19 cellular contexts compared by ENCODE assay signal in the genomic region with DNA sequence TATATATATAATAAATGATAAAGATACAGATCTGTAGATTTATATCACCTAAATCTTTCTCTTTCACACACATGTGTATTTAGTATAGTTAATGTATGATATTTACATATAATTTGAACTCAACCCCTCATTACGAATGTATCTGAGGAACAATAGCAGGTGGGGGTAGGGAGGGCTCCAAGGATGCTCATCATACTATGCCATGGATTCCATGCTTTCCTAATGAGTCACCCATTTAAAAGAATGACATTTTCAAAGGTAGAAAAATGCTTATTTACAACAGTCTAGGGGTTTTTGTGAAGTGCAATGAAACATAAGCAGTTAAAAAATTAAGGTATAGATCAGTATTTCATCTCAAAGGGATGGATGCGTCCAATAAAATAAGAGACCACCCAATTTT.
DNase-seq lines count a peak whose midpoint lies in the region; ATAC-seq, FAIRE-seq and TF ChIP-seq lines count a peak whose summit lies in the region.
"Had no signal": no experiment of that assay in that cellular context is flagged by ENCODE, and none has a peak within 500 bp of the region (broad histone marks: within the 10 kb centered on the region; RNA-seq: fewer than 3 reads in every experiment).

No MANE protein-coding gene starts in this region.

- H3K27ac Mint-ChIP-seq in astrocyte (ENCODE audit: unreplicated experiment) = peak overlapping the region; percentile 15
- no peak overlapping the region for H3K27ac Mint-ChIP-seq in activated CD4-positive, alpha-beta T cell treated with anti-CD3 and anti-CD28 coated beads, Interleukin-2, amount 10 ng/mL, durations not matched to agents 24 days and 14 days
- H3K27ac Mint-ChIP-seq: B cell, HFFc6 had no signal

- TF ChIP-seq EP300 in suprapubic skin (IDR thresholded peaks at IDR 0.05) = no peak

- TF ChIP-seq CTCF in astrocyte (IDR thresholded peaks at IDR 0.05; ENCODE audit: insufficient read depth, low read depth, low read length) (no peak), suprapubic skin (IDR thresholded peaks at IDR 0.05) (no peak)

- H3K27ac ChIP-seq in HUES6 (ENCODE audit: low read depth, low read length) = peak overlapping the region; percentile 66
- no peak overlapping the region for H3K27ac ChIP-seq in astrocyte (ENCODE audit: low read depth, low read length)
- no peak overlapping the region for H3K27ac ChIP-seq in suprapubic skin
- H3K27ac ChIP-seq: A549 had no signal

- H3K27me3 Mint-ChIP-seq in astrocyte (ENCODE audit: low read depth, unreplicated experiment) = no peaks in the 10 kb centered on the region
- no peaks in the 10 kb centered on the region for H3K27me3 Mint-ChIP-seq in activated CD4-positive, alpha-beta T cell treated with anti-CD3 and anti-CD28 coated beads, Interleukin-2, amount 10 ng/mL, durations not matched to agents 24 days and 14 days
- H3K27me3 Mint-ChIP-seq: B cell had no signal

- WGBS in suprapubic skin = 84% methylated on average over 2 of the region's 2 CpGs

- no peak for FAIRE-seq in astrocyte (lab: Jason Lieb, UNC)
- FAIRE-seq: A549, GM19239 had no signal

- H3K27me3 ChIP-seq in HUES6 (ENCODE audit: control insufficient read depth, insufficient read depth, low read length) = no peaks in the 10 kb centered on the region
- H3K27me3 ChIP-seq in astrocyte (ENCODE audit: insufficient read depth, low read length) = no peaks in the 10 kb centered on the region
- H3K27me3 ChIP-seq in suprapubic skin = no peaks in the 10 kb centered on the region

- no peaks in the 10 kb centered on the region for H3K36me3 Mint-ChIP-seq in astrocyte (ENCODE audit: low read depth, unreplicated experiment)
- H3K36me3 Mint-ChIP-seq in activated CD4-positive, alpha-beta T cell treated with anti-CD3 and anti-CD28 coated beads, Interleukin-2, amount 10 ng/mL, durations not matched to agents 24 days and 14 days (ENCODE audit: low read depth) = no peaks in the 10 kb centered on the region

- TF ChIP-seq POLR2A in suprapubic skin (IDR thresholded peaks at IDR 0.05) = no peak

- H3K4me1 Mint-ChIP-seq in astrocyte (ENCODE audit: low read depth, unreplicated experiment) = peaks cover 28% of the 10 kb centered on the region
- H3K4me1 Mint-ChIP-seq in activated CD4-positive, alpha-beta T cell treated with anti-CD3 and anti-CD28 coated beads, Interleukin-2, amount 10 ng/mL, durations not matched to agents 24 days and 14 days = no peaks in the 10 kb centered on the region
- H3K4me1 Mint-ChIP-seq: B cell had no signal

- H3K36me3 ChIP-seq in HUES6 (ENCODE audit: control insufficient read depth, insufficient read depth, low read length) (no peaks in the 10 kb centered on the region), astrocyte (ENCODE audit: insufficient read depth, low read length) (no peaks in the 10 kb centered on the region), suprapubic skin (no peaks in the 10 kb centered on the region)

- no peak overlapping the region for H3K4me3 Mint-ChIP-seq in astrocyte (ENCODE audit: unreplicated experiment)
- H3K4me3 Mint-ChIP-seq in activated CD4-positive, alpha-beta T cell treated with anti-CD3 and anti-CD28 coated beads, Interleukin-2, amount 10 ng/mL, durations not matched to agents 24 days and 14 days = no peak overlapping the region
- H3K4me3 Mint-ChIP-seq: B cell, HFFc6 had no signal

- peak; percentile 1 for DNase-seq in astrocyte (ENCODE audit: low read depth)
- DNase-seq in hepatic stellate cell (ENCODE audit: low spot score) = peak; percentile 0
- peak; percentile 13 for DNase-seq in renal cortical epithelial cell (ENCODE audit: low read depth)
- DNase-seq in left colon = no peak
- no peak for DNase-seq in activated CD4-positive, alpha-beta T cell treated with anti-CD3 and anti-CD28 coated beads, Interleukin-2, amount 10 ng/mL, durations not matched to agents 24 days and 14 days
- DNase-seq in cortex of kidney (lab: John Stamatoyannopoulos, UW) = no peak
- no peak for DNase-seq in suprapubic skin (ENCODE audit: low spot score in 2 of 2)
- DNase-seq: EL, H7, HFFc6, NCI-H1417, NCI-H187, NCI-H446, NCI-H526, Right ventricle myocardium superior had no signal

- intact Hi-C loops in left colon (cut with DNase I, micrococcal nuclease) = no loop called here
- intact Hi-C loops in activated CD4-positive, alpha-beta T cell treated with anti-CD3 and anti-CD28 coated beads, Interleukin-2, amount 10 ng/mL, durations not matched to agents 24 days and 14 days (cut with micrococcal nuclease) = no loop called here

- no peak overlapping the region for H3K4me2 ChIP-seq in astrocyte (ENCODE audit: low read length)
- H3K4me2 ChIP-seq: A549 had no signal

- no peaks in the 10 kb centered on the region for H3K9me3 Mint-ChIP-seq in astrocyte (ENCODE audit: unreplicated experiment)
- H3K9me3 Mint-ChIP-seq in activated CD4-positive, alpha-beta T cell treated with anti-CD3 and anti-CD28 coated beads, Interleukin-2, amount 10 ng/mL, durations not matched to agents 24 days and 14 days = no peaks in the 10 kb centered on the region

- H3K4me1 ChIP-seq in HUES6 (ENCODE audit: control insufficient read depth, insufficient read depth, low read length) (peaks cover 29% of the 10 kb centered on the region), astrocyte (ENCODE audit: insufficient read depth, low read length) (peaks cover 4% of the 10 kb centered on the region), suprapubic skin (peaks cover 7% of the 10 kb centered on the region)
- H3K4me1 ChIP-seq: A549 had no signal

- no peak overlapping the region for H2AFZ ChIP-seq in astrocyte (ENCODE audit: low read depth, low read length)

- H3K4me3 ChIP-seq in HUES6 (ENCODE audit: low read depth, low read length) (no peak overlapping the region), astrocyte (ENCODE audit: insufficient read depth, low read depth, low read length) (no peak overlapping the region), suprapubic skin (no peak overlapping the region)
- H3K4me3 ChIP-seq: A549 had no signal

- no peaks in the 10 kb centered on the region for H4K20me1 ChIP-seq in astrocyte (ENCODE audit: insufficient read depth, low read length)

- no peak for ATAC-seq in left colon
- ATAC-seq: A549 had no signal

- H3K79me2 ChIP-seq in astrocyte (ENCODE audit: insufficient read depth, low read length) = no peaks in the 10 kb centered on the region

- H3K9ac ChIP-seq in HUES6 (ENCODE audit: low read length) (no peak overlapping the region), astrocyte (ENCODE audit: low read length) (no peak overlapping the region)

- no peaks in the 10 kb centered on the region for H3K9me3 ChIP-seq in HUES6 (ENCODE audit: control insufficient read depth, insufficient read depth, low read depth, low read length)
- no peaks in the 10 kb centered on the region for H3K9me3 ChIP-seq in astrocyte (ENCODE audit: insufficient read depth, low read depth, low read length)
- H3K9me3 ChIP-seq in suprapubic skin = no peaks in the 10 kb centered on the region
- H3K9me3 ChIP-seq: A549 had no signal

Comparison
In these comparisons a context has a peak if more than half of its experiments do, and no peak if none do; other contexts are left out.
1. DNase-seq: peak in astrocyte (single experiment), hepatic stellate cell (single experiment) and renal cortical epithelial cell (single experiment); none in left colon (0 of 2), activated CD4-positive, alpha-beta T cell treated with anti-CD3 and anti-CD28 coated beads, Interleukin-2, amount 10 ng/mL, durations not matched to agents 24 days and 14 days (single experiment), cortex of kidney (single experiment) and suprapubic skin (0 of 2).